In genomic region chr7:76057103-76057812, GRCh38 we compare ENCODE assay signal across 11 cellular contexts.
"Had no signal": no experiment of that assay in that cellular context is flagged by ENCODE, and none has a peak within 500 bp of the region (broad histone marks: within the 10 kb centered on the region; RNA-seq: fewer than 3 reads in every experiment).

No MANE protein-coding gene starts in this region.

- ATAC-seq: activated CD4-positive, CD25-positive, alpha-beta regulatory T cell treated with anti-CD3 and anti-CD28 coated beads, Interleukin-2, amount 50 U/mL, for 24 hours; activated CD8-positive, alpha-beta memory T cell treated with anti-CD3 and anti-CD28 coated beads, Interleukin-2, amount 10 ng/mL, durations not matched to agents 7 days and 5 days; right cardiac atrium; stimulated activated naive CD8-positive, alpha-beta T cell treated with anti-CD3 and anti-CD28 coated beads, Interleukin-15, Interleukin-2, amounts not matched to agents 100 U/mL and 50 U/mL, for 24 hours had no signal

- H3K27ac ChIP-seq: brain microvascular endothelial cell had no signal

- H3K27me3 Mint-ChIP-seq: activated CD8-positive, alpha-beta memory T cell treated with anti-CD3 and anti-CD28 coated beads, Interleukin-2, amount 10 ng/mL, durations not matched to agents 7 days and 5 days had no signal

- H3K27ac Mint-ChIP-seq: activated CD8-positive, alpha-beta memory T cell treated with anti-CD3 and anti-CD28 coated beads, Interleukin-2, amount 10 ng/mL, durations not matched to agents 7 days and 5 days had no signal

- FAIRE-seq: urothelium cell line had no signal

- H3K27me3 ChIP-seq: brain microvascular endothelial cell had no signal

- DNase-seq: activated CD4-positive, alpha-beta T cell treated with anti-CD3 and anti-CD28 coated beads, Interleukin-2, amount 50 U/mL, for 48 hours; activated CD8-positive, alpha-beta memory T cell treated with anti-CD3 and anti-CD28 coated beads, Interleukin-2, amount 10 ng/mL, durations not matched to agents 7 days and 5 days; activated naive CD4-positive, alpha-beta T cell treated with Interleukin-2 at 50 U/mL for 16 hours; brain microvascular endothelial cell; erythroblast; right cardiac atrium; SIG-M5; stimulated activated CD4-positive, alpha-beta T cell treated with anti-CD3 and anti-CD28 coated beads, Interleukin-2, amount 100 ng/mL, for 24 hours; stimulated activated naive CD8-positive, alpha-beta T cell treated with anti-CD3 and anti-CD28 coated beads, Interleukin-15, Interleukin-2, amounts not matched to agents 100 U/mL and 50 U/mL, for 24 hours had no signal

- H3K4me3 Mint-ChIP-seq: activated CD8-positive, alpha-beta memory T cell treated with anti-CD3 and anti-CD28 coated beads, Interleukin-2, amount 10 ng/mL, durations not matched to agents 7 days and 5 days had no signal
